Comparison of ENCODE assay signal across 1 cellular context in genomic region chr14:100211893-100212292, GRCh38.
TF ChIP-seq lines count a peak whose summit lies in the region.

No MANE protein-coding gene starts in this region.

TF ChIP-seq in H1, 55 proteins besides CTCF, POLR2A, EP300 and RAD21:
- TF ChIP-seq PHF8 (conservative IDR thresholded peaks at IDR 0.05; ENCODE audit: low read depth, low read length) (no peak), SAP30 (IDR thresholded peaks at IDR 0.05; ENCODE audit: insufficient read depth, insufficient replicate concordance, low read length) (no peak), BRCA1 (IDR thresholded peaks at IDR 0.05; ENCODE audit: low read depth, low read length) (no peak), KDM1A (IDR thresholded peaks at IDR 0.05; ENCODE audit: borderline replicate concordance, low read length) (no peak), SIRT6 (IDR thresholded peaks at IDR 0.05; ENCODE audit: low read length) (no peak), GABPA (IDR thresholded peaks at IDR 0.05; ENCODE audit: borderline replicate concordance, insufficient read depth, low read length) (no peak), BACH1 (IDR thresholded peaks at IDR 0.05; ENCODE audit: low read length) (no peak), ASH2L (IDR thresholded peaks at IDR 0.05; ENCODE audit: low read length) (no peak), RFX5 (IDR thresholded peaks at IDR 0.05; ENCODE audit: borderline replicate concordance, low read depth, low read length) (no peak), HDAC6 (IDR thresholded peaks at IDR 0.05; ENCODE audit: low read depth, low read length) (no peak), CHD1 (IDR thresholded peaks at IDR 0.05; ENCODE audit: low read depth, low read length) (no peak), RNF2 (IDR thresholded peaks at IDR 0.05; ENCODE audit: borderline replicate concordance, low read depth, low read length, missing control alignments, poor library complexity, severe bottlenecking) (no peak), TBP (IDR thresholded peaks at IDR 0.05; ENCODE audit: low read depth, low read length) (no peak), KDM5A (IDR thresholded peaks at IDR 0.05; ENCODE audit: low read length) (no peak)
